22 cellular contexts compared by ENCODE assay signal in genomic region chr11:75548571-75549272, GRCh38.
"Had no signal": no experiment of that assay in that cellular context is flagged by ENCODE, and none has a peak within 500 bp of the region (broad histone marks: within the 10 kb centered on the region; RNA-seq: fewer than 3 reads in every experiment).

No MANE protein-coding gene starts in this region.

- H3K36me3 ChIP-seq: esophagus muscularis mucosa, gastroesophageal sphincter, left lung, lower lobe of right lung, sigmoid colon, tibial artery, upper lobe of right lung had no signal

- H3K27ac ChIP-seq: coronary artery, epithelial cell of prostate, left lung, skin epidermis, tibial artery, upper lobe of right lung had no signal

- H3K4me3 Mint-ChIP-seq: immature natural killer cell, memory B cell, mesothelial cell of epicardium, natural killer cell had no signal

- ATAC-seq: natural killer cell had no signal

- H3K9me3 ChIP-seq: esophagus muscularis mucosa, gastroesophageal sphincter, left lung, lower lobe of right lung, sigmoid colon, tibial artery, upper lobe of right lung had no signal

- H3K9me3 Mint-ChIP-seq: natural killer cell had no signal

- H3K27ac Mint-ChIP-seq: immature natural killer cell, memory B cell had no signal

- H3K4me3 ChIP-seq: coronary artery, esophagus muscularis mucosa, gastroesophageal sphincter, left lung, lower lobe of right lung, sigmoid colon, skin epidermis, tibial artery, upper lobe of right lung had no signal

- H3K36me3 Mint-ChIP-seq: immature natural killer cell, memory B cell, mesothelial cell of epicardium, natural killer cell had no signal

- DNase-seq: central memory CD4-positive, alpha-beta T cell; effector CD4-positive, alpha-beta T cell; glutamatergic neuron; immature natural killer cell; lower lobe of right lung; natural killer cell; posterior cingulate gyrus; sigmoid colon; stimulated activated CD4-positive, alpha-beta T cell treated with anti-CD3 and anti-CD28 coated beads, Interleukin-12 subunit alpha, Interleukin-12 subunit beta, amount 100 ng/mL, for 4 hours; stimulated activated naive CD4-positive, alpha-beta T cell; tibial artery; upper lobe of right lung had no signal

- FAIRE-seq: endometrium, keratinocyte had no signal

- H3K27me3 ChIP-seq: esophagus muscularis mucosa, gastroesophageal sphincter, left lung, sigmoid colon, tibial artery, upper lobe of right lung had no signal

- H3K4me1 Mint-ChIP-seq: immature natural killer cell, memory B cell had no signal
